In genomic region chr21:42309753-42310213, GRCh38 we compare ENCODE assay signal across 8 cellular contexts. TPM values are rescaled to one million over a fixed set of nuclear protein-coding genes. Genes with fewer than 3 reads are reported as not detected.
DNase-seq lines count a peak whose midpoint lies in the region; ATAC-seq, FAIRE-seq and TF ChIP-seq lines count a peak whose summit lies in the region.

No MANE protein-coding gene starts in this region.

- TF ChIP-seq CTCF in PC-9 (conservative IDR thresholded peaks at IDR 0.05) (peak; percentile 74), osteocyte (IDR thresholded peaks at IDR 0.05) (peak; percentile 83), upper lobe of right lung (IDR thresholded peaks at IDR 0.05) (peak; percentile 68)

- no peaks in the 10 kb centered on the region for H3K36me3 Mint-ChIP-seq in activated T-helper 2 cell treated with anti-CD3 and anti-CD28 coated beads, Interferon-gamma antibody, Interleukin-2, Interleukin-4, amounts not matched to agents 10 μg/mL and 5 μg/mL and 100 μg/mL, durations not matched to agents 14 hours and 24 hours and 36 hours (ENCODE audit: low read depth)
- H3K36me3 Mint-ChIP-seq in osteocyte (ENCODE audit: unreplicated experiment): no peaks in the 10 kb centered on the region

- peaks cover 2% of the 10 kb centered on the region for H3K4me1 Mint-ChIP-seq in activated T-helper 2 cell treated with anti-CD3 and anti-CD28 coated beads, Interferon-gamma antibody, Interleukin-2, Interleukin-4, amounts not matched to agents 10 μg/mL and 5 μg/mL and 100 μg/mL, durations not matched to agents 14 hours and 24 hours and 36 hours (ENCODE audit: low read depth)
- H3K4me1 Mint-ChIP-seq in osteocyte (ENCODE audit: unreplicated experiment): peaks cover 44% of the 10 kb centered on the region

- H3K36me3 ChIP-seq in PC-9 (ENCODE audit: low read depth) (no peaks in the 10 kb centered on the region), upper lobe of right lung (no peaks in the 10 kb centered on the region)

- no peaks in the 10 kb centered on the region for H3K9me3 ChIP-seq in PC-9 (ENCODE audit: insufficient read depth, low read depth)
- no peaks in the 10 kb centered on the region for H3K9me3 ChIP-seq in upper lobe of right lung

- ATAC-seq in upper lobe of right lung (peak; percentile 73), HG03108 (IDR thresholded peaks at IDR 0.05; ENCODE audit: unreplicated experiment) (no peak)

- H3K4me3 Mint-ChIP-seq in activated T-helper 2 cell treated with anti-CD3 and anti-CD28 coated beads, Interferon-gamma antibody, Interleukin-2, Interleukin-4, amounts not matched to agents 10 μg/mL and 5 μg/mL and 100 μg/mL, durations not matched to agents 14 hours and 24 hours and 36 hours (ENCODE audit: low read depth): no peak overlapping the region
- no peak overlapping the region for H3K4me3 Mint-ChIP-seq in osteocyte (ENCODE audit: unreplicated experiment)

- H3K27ac ChIP-seq in PC-9: no peak overlapping the region
- H3K27ac ChIP-seq in upper lobe of right lung: no peak overlapping the region

- no peak overlapping the region for H2AFZ ChIP-seq in PC-9

- H4K20me1 ChIP-seq in PC-9 (ENCODE audit: insufficient read depth): no peaks in the 10 kb centered on the region

- no peaks in the 10 kb centered on the region for H3K9me3 Mint-ChIP-seq in activated T-helper 2 cell treated with anti-CD3 and anti-CD28 coated beads, Interferon-gamma antibody, Interleukin-2, Interleukin-4, amounts not matched to agents 10 μg/mL and 5 μg/mL and 100 μg/mL, durations not matched to agents 14 hours and 24 hours and 36 hours
- no peaks in the 10 kb centered on the region for H3K9me3 Mint-ChIP-seq in osteocyte (ENCODE audit: unreplicated experiment)

- POLR2A ChIA-PET in PC-9 (lab: Charles Lee; ENCODE audit: unreplicated experiment): no interaction called here

- intact Hi-C loops in PC-9 (cut with micrococcal nuclease; ENCODE audit: unreplicated experiment): loop anchor here (2.0 kb wide), 1 partner anchor 71 kb away; no protein-coding TSS in a partner anchor
- intact Hi-C loops in activated T-helper 2 cell treated with anti-CD3 and anti-CD28 coated beads, Interferon-gamma antibody, Interleukin-2, Interleukin-4, amounts not matched to agents 10 μg/mL and 5 μg/mL and 100 μg/mL, durations not matched to agents 14 hours and 24 hours and 36 hours (cut with micrococcal nuclease): loop anchor here (1.0 to 10.0 kb wide), 2 partner anchors 141 to 225 kb away; no protein-coding TSS in a partner anchor
- intact Hi-C loops in upper lobe of right lung (cut with DNase I): no loop called here

- H3K4me1 ChIP-seq in PC-9 (replicated peaks; ENCODE audit: insufficient read depth) (no peaks in the 10 kb centered on the region), upper lobe of right lung (peaks cover 15% of the 10 kb centered on the region)

- no peak overlapping the region for H3K4me2 ChIP-seq in PC-9

- CTCF ChIA-PET in PC-9 (lab: Charles Lee): interaction anchor here (0.6 to 0.7 kb wide), 6 partner anchors 53 to 433 kb away, joined by 3 to 18 read pairs (median 6); no protein-coding TSS in a partner anchor

- H3K4me3 ChIP-seq in PC-9: no peak overlapping the region
- H3K4me3 ChIP-seq in upper lobe of right lung: no peak overlapping the region

- H3F3A ChIP-seq in PC-9 (ENCODE audit: insufficient read depth, low read depth): no peaks in the 10 kb centered on the region

- BruUV-seq in PC-9 (replicated peaks; lab: Mats Ljungman, UMichigan): no TSS peak

- peak; percentile 78 for DNase-seq in CD1c-positive myeloid dendritic cell (ENCODE audit: extremely low spot score)
- peak; percentile 56 for DNase-seq in HTR-8/SVneo (ENCODE audit: insufficient read length, low spot score)
- peak in 1 of 2 experiments; percentile 31 for DNase-seq in PC-9
- peak; percentile 66 for DNase-seq in activated T-helper 2 cell treated with anti-CD3 and anti-CD28 coated beads, Interferon-gamma antibody, Interleukin-2, Interleukin-4, amounts not matched to agents 10 μg/mL and 5 μg/mL and 100 μg/mL, durations not matched to agents 14 hours and 24 hours and 36 hours (ENCODE audit: low spot score)
- peak; percentile 37 for DNase-seq in glomerular visceral epithelial cell (ENCODE audit: extremely low spot score)
- no peak for DNase-seq in osteocyte (ENCODE audit: extremely low spot score, unreplicated experiment)
- DNase-seq in upper lobe of right lung: peak; percentile 79

- H3K27ac Mint-ChIP-seq in activated T-helper 2 cell treated with anti-CD3 and anti-CD28 coated beads, Interferon-gamma antibody, Interleukin-2, Interleukin-4, amounts not matched to agents 10 μg/mL and 5 μg/mL and 100 μg/mL, durations not matched to agents 14 hours and 24 hours and 36 hours: no peak overlapping the region
- no peak overlapping the region for H3K27ac Mint-ChIP-seq in osteocyte (ENCODE audit: unreplicated experiment)

- FAIRE-seq in HTR-8/SVneo (lab: Jason Lieb, UNC): no peak

- H3K27me3 ChIP-seq in PC-9 (ENCODE audit: insufficient read depth, low read depth) (no peaks in the 10 kb centered on the region), upper lobe of right lung (peaks cover 7% of the 10 kb centered on the region)

- H3K27me3 Mint-ChIP-seq in activated T-helper 2 cell treated with anti-CD3 and anti-CD28 coated beads, Interferon-gamma antibody, Interleukin-2, Interleukin-4, amounts not matched to agents 10 μg/mL and 5 μg/mL and 100 μg/mL, durations not matched to agents 14 hours and 24 hours and 36 hours (ENCODE audit: low read depth): peaks cover 8% of the 10 kb centered on the region
- peaks cover 9% of the 10 kb centered on the region for H3K27me3 Mint-ChIP-seq in osteocyte (ENCODE audit: unreplicated experiment)

- H3K79me2 ChIP-seq in PC-9 (ENCODE audit: low read depth): no peaks in the 10 kb centered on the region

- no peaks in the 10 kb centered on the region for H3K9me2 ChIP-seq in PC-9 (ENCODE audit: insufficient read depth)

RNA-seq across cellular contexts. Expression of gene TFF3, which starts 5.4 kb away (rescaled TPM):
- total RNA-seq in PC-9 (2021): not detected in 2 replicates
- not detected in 2 replicates for total RNA-seq in activated T-helper 2 cell treated with anti-CD3 and anti-CD28 coated beads, Interferon-gamma antibody, Interleukin-2, Interleukin-4, amounts not matched to agents 10 μg/mL and 5 μg/mL and 100 μg/mL, durations not matched to agents 14 hours and 24 hours and 36 hours
- total RNA-seq in osteocyte: 46.1 and 50.3 TPM in 2 replicates
- 19.6 TPM for total RNA-seq in upper lobe of right lung

RNA-seq across cellular contexts. Expression of gene TFF2, which starts 41.0 kb away (rescaled TPM):
- total RNA-seq in PC-9 (2021): 0.52 TPM in 1 of 2 replicates, not detected in the other
- not detected in 2 replicates for total RNA-seq in activated T-helper 2 cell treated with anti-CD3 and anti-CD28 coated beads, Interferon-gamma antibody, Interleukin-2, Interleukin-4, amounts not matched to agents 10 μg/mL and 5 μg/mL and 100 μg/mL, durations not matched to agents 14 hours and 24 hours and 36 hours
- not detected in 2 replicates for total RNA-seq in osteocyte
- total RNA-seq in upper lobe of right lung: not detected

RNA-seq across cellular contexts. Expression of gene TFF1, which starts 56.6 kb away (rescaled TPM):
- total RNA-seq in PC-9 (2021) (2.2 and 5.7 TPM in 2 replicates), osteocyte (not detected in 2 replicates), upper lobe of right lung (not detected)
- total RNA-seq in activated T-helper 2 cell treated with anti-CD3 and anti-CD28 coated beads, Interferon-gamma antibody, Interleukin-2, Interleukin-4, amounts not matched to agents 10 μg/mL and 5 μg/mL and 100 μg/mL, durations not matched to agents 14 hours and 24 hours and 36 hours: 0.48 and 0.51 TPM in 2 replicates

Comparison
In these comparisons a context has a peak if more than half of its experiments do, and no peak if none do; other contexts are left out.
1. RNA of gene TFF3, which starts 5.4 kb away (total RNA-seq): 46.1 to 50.3 TPM in osteocyte and 19.6 TPM in upper lobe of right lung (single experiment); not detected in activated T-helper 2 cell treated with anti-CD3 and anti-CD28 coated beads, Interferon-gamma antibody, Interleukin-2, Interleukin-4, amounts not matched to agents 10 μg/mL and 5 μg/mL and 100 μg/mL, durations not matched to agents 14 hours and 24 hours and 36 hours and not detected in PC-9; every median in the first group is over 10 times any median in the second.
2. Peak in every context shown above with its lines, with median percentiles within 50 percentile points of each other: CTCF ChIP-seq.